In genomic region chr11:119685073-119685746, GRCh38 we compare ENCODE assay signal across 18 cellular contexts. TPM values are rescaled to one million over a fixed set of nuclear protein-coding genes. Genes with fewer than 3 reads are reported as not detected.
DNase-seq lines count a peak whose midpoint lies in the region; ATAC-seq and TF ChIP-seq lines count a peak whose summit lies in the region.
"Had no signal": no experiment of that assay in that cellular context is flagged by ENCODE, and none has a peak within 500 bp of the region (broad histone marks: within the 10 kb centered on the region; RNA-seq: fewer than 3 reads in every experiment).

No MANE protein-coding gene starts in this region.

- no peaks in the 10 kb centered on the region for H3K36me3 ChIP-seq in IMR-90 (ENCODE audit: control insufficient read depth, insufficient read depth, low read length)
- H3K36me3 ChIP-seq in RWPE2 (ENCODE audit: low read depth) = peaks cover 11% of the 10 kb centered on the region
- H3K36me3 ChIP-seq in prostate gland = no peaks in the 10 kb centered on the region
- H3K36me3 ChIP-seq: sigmoid colon, tibial artery had no signal

- H3K14ac ChIP-seq in IMR-90 (replicated peaks; ENCODE audit: low read depth, low read length) = peak overlapping the region; percentile 45

- no peaks in the 10 kb centered on the region for H3K36me3 Mint-ChIP-seq in glutamatergic neuron (ENCODE audit: unreplicated experiment)
- H3K36me3 Mint-ChIP-seq: memory B cell, T-cell had no signal

- H2AK5ac ChIP-seq in IMR-90 (ENCODE audit: low read depth, low read length) = peak overlapping the region; percentile 71; the same call in 1 of the 2 replicates

- H3K9me3 ChIP-seq in IMR-90 (ENCODE audit: control insufficient read depth, insufficient read depth, low read length) (no peaks in the 10 kb centered on the region), RWPE2 (ENCODE audit: severe bottlenecking) (no peaks in the 10 kb centered on the region), prostate gland (no peaks in the 10 kb centered on the region)
- H3K9me3 ChIP-seq: sigmoid colon, tibial artery had no signal

- TF ChIP-seq CTCF in IMR-90 (conservative IDR thresholded peaks at IDR 0.05; ENCODE audit: low read depth, low read length) (no peak), RWPE2 (IDR thresholded peaks at IDR 0.05; ENCODE audit: poor library complexity, severe bottlenecking) (no peak), glutamatergic neuron (IDR thresholded peaks at IDR 0.05; ENCODE audit: partially characterized antibody, unreplicated experiment) (no peak), prostate gland (IDR thresholded peaks at IDR 0.05) (no peak)

- H3K9me3 Mint-ChIP-seq in glutamatergic neuron (ENCODE audit: unreplicated experiment) = peaks cover 15% of the 10 kb centered on the region
- H3K9me3 Mint-ChIP-seq: activated T-helper 17 cell treated with anti-CD3 and anti-CD28 coated beads, Interleukin-2, amount 50 U/mL, for 72 hours; memory B cell; T-cell; WTC11 had no signal

- H3K4me1 ChIP-seq in IMR-90 (ENCODE audit: control insufficient read depth, insufficient read depth, low read length) = peaks cover 5% of the 10 kb centered on the region
- peaks cover 81% of the 10 kb centered on the region for H3K4me1 ChIP-seq in RWPE2 (ENCODE audit: insufficient read depth, poor library complexity, severe bottlenecking)
- H3K4me1 ChIP-seq in prostate gland (replicated peaks) = peaks cover 32% of the 10 kb centered on the region

- H3K27ac ChIP-seq in IMR-90 (ENCODE audit: insufficient read depth, low read length) (no peak overlapping the region), RWPE2 (ENCODE audit: poor library complexity, severe bottlenecking) (peak overlapping the region; percentile 95), prostate gland (peak overlapping the region; percentile 89 to 91)
- H3K27ac ChIP-seq: sigmoid colon, tibial artery had no signal

- dilution Hi-C loops in IMR-90 (cut with HindIII; ENCODE audit: low sequenced_read_pairs, unreplicated experiment) = no loop called here

- ATAC-seq in IMR-90 (ENCODE audit: low read depth) (no peak; the same call in 1 of the 2 replicates), RWPE2 (ENCODE audit: low read depth) (peak; percentile 18; the same call in 2 of the 3 replicates)
- ATAC-seq: T-cell had no signal

- H2AK9ac ChIP-seq in IMR-90 (replicated peaks; ENCODE audit: low read depth, low read length, poor library complexity) = no peak overlapping the region

- H3K4me2 ChIP-seq in IMR-90 (ENCODE audit: low read depth, low read length) = no peak overlapping the region

- WGBS in IMR-90 (ENCODE audit: extremely low coverage in 2 of 2, insufficient read length in 1 of 2), 2 experiments = no CpG with 5 or more reads among the region's 14 CpGs
- 78% methylated on average over 14 of the region's 14 CpGs for WGBS in prostate gland

- peak overlapping the region; percentile 43 for H3K27ac Mint-ChIP-seq in glutamatergic neuron (ENCODE audit: unreplicated experiment)
- H3K27ac Mint-ChIP-seq: activated T-helper 17 cell treated with anti-CD3 and anti-CD28 coated beads, Interleukin-2, amount 50 U/mL, for 72 hours; memory B cell had no signal

- BruUV-seq in IMR-90 (replicated peaks; lab: Mats Ljungman, UMichigan) = no TSS peak

- H3K9me1 ChIP-seq in IMR-90 (ENCODE audit: insufficient read depth, low read length) = peaks cover 8% of the 10 kb centered on the region

- H3K9ac ChIP-seq in IMR-90 (ENCODE audit: low read depth, low read length) = no peak overlapping the region

- in situ Hi-C loops in IMR-90 (cut with MboI; ENCODE audit: low sequenced_read_pairs) = no loop called here

- no peak overlapping the region for H3K56ac ChIP-seq in IMR-90 (ENCODE audit: extremely low read depth, insufficient read depth, low read length)

- intact Hi-C loops in IMR-90 (cut with micrococcal nuclease) (no loop called here), prostate gland (cut with DNase I) (no loop called here)

- no peak overlapping the region for H3K18ac ChIP-seq in IMR-90 (ENCODE audit: low read depth, low read length)

- peak overlapping the region in 1 of 2 experiments; percentile 86; a peak in 3 of 4 replicates for H4K8ac ChIP-seq in IMR-90 (ENCODE audit: low read depth in 2 of 2, low read length in 2 of 2)

- CTCF ChIA-PET in IMR-90 (lab: Yijun Ruan, JAX) = no interaction called here

- POLR2A ChIA-PET in IMR-90 (lab: Charles Lee; ENCODE audit: unreplicated experiment) = no interaction called here

- H2BK15ac ChIP-seq in IMR-90 (ENCODE audit: low read depth, low read length) = no peak overlapping the region

- no peak for TF ChIP-seq RAD21 in IMR-90 (IDR thresholded peaks at IDR 0.05; ENCODE audit: low read length)

- no peak overlapping the region for H4K91ac ChIP-seq in IMR-90 (ENCODE audit: insufficient read depth, low read depth, low read length)

- H4K5ac ChIP-seq in IMR-90 (ENCODE audit: low read depth, low read length) = no peak overlapping the region

- no peak overlapping the region for H3K4me3 ChIP-seq in IMR-90 (ENCODE audit: insufficient read depth, low read depth, low read length)
- H3K4me3 ChIP-seq in RWPE2 (ENCODE audit: severe bottlenecking) = no peak overlapping the region
- no peak overlapping the region for H3K4me3 ChIP-seq in prostate gland
- H3K4me3 ChIP-seq: sigmoid colon, tibial artery had no signal

- peaks cover 38% of the 10 kb centered on the region for H3K4me1 Mint-ChIP-seq in glutamatergic neuron (ENCODE audit: low read depth, unreplicated experiment)
- H3K4me1 Mint-ChIP-seq: memory B cell had no signal

- no peaks in the 10 kb centered on the region for H4K20me1 ChIP-seq in IMR-90 (ENCODE audit: insufficient read depth, low read length)

- H3K79me1 ChIP-seq in IMR-90 (ENCODE audit: low read depth in 1 of 2, low read length in 2 of 2) = no peaks in the 10 kb centered on the region

- no peak overlapping the region for H3K4me3 Mint-ChIP-seq in glutamatergic neuron (ENCODE audit: unreplicated experiment)
- H3K4me3 Mint-ChIP-seq: activated T-helper 17 cell treated with anti-CD3 and anti-CD28 coated beads, Interleukin-2, amount 50 U/mL, for 72 hours; memory B cell; T-cell; WTC11 had no signal

- H3K27me3 Mint-ChIP-seq in glutamatergic neuron (ENCODE audit: unreplicated experiment) = peaks cover 4% of the 10 kb centered on the region
- H3K27me3 Mint-ChIP-seq: activated T-helper 17 cell treated with anti-CD3 and anti-CD28 coated beads, Interleukin-2, amount 50 U/mL, for 72 hours had no signal

- H3K27me3 ChIP-seq in IMR-90 (ENCODE audit: control insufficient read depth, insufficient read depth, low read length) (peaks cover 2% of the 10 kb centered on the region; the same call in 1 of the 2 replicates), RWPE2 (ENCODE audit: insufficient read depth, poor library complexity, severe bottlenecking) (no peaks in the 10 kb centered on the region), prostate gland (replicated peaks; ENCODE audit: insufficient read depth) (no peaks in the 10 kb centered on the region)
- H3K27me3 ChIP-seq: sigmoid colon, tibial artery had no signal

- H3K23ac ChIP-seq in IMR-90 (ENCODE audit: low read depth, low read length) = no peak overlapping the region

- H3K4ac ChIP-seq in IMR-90 (ENCODE audit: low read depth, low read length) = peak overlapping the region; percentile 78

- H2BK120ac ChIP-seq in IMR-90 (ENCODE audit: low read depth, low read length) = peak overlapping the region; percentile 68; the same call in 1 of the 2 replicates

- H2BK5ac ChIP-seq in IMR-90 (ENCODE audit: low read depth, low read length, poor library complexity, severe bottlenecking) = no peak overlapping the region

- no peak overlapping the region for H2BK20ac ChIP-seq in IMR-90 (ENCODE audit: low read depth, low read length)

- TF ChIP-seq POLR2A in IMR-90 (IDR thresholded peaks at IDR 0.05; ENCODE audit: low read depth, low read length) = no peak
- no peak for TF ChIP-seq POLR2A in prostate gland (IDR thresholded peaks at IDR 0.05)

- no peak for DNase-seq in IMR-90
- no peak for DNase-seq in RWPE2 (ENCODE audit: low spot score)
- no peak for DNase-seq in glutamatergic neuron
- DNase-seq in prostate gland (ENCODE audit: low spot score) = no peak
- DNase-seq in activated CD8-positive, alpha-beta memory T cell treated with anti-CD3 and anti-CD28 coated beads, Interleukin-2, amount 50 U/mL, for 48 hours = no peak
- no peak for DNase-seq in activated naive CD4-positive, alpha-beta T cell (lab: John Stamatoyannopoulos, UW)
- no peak for DNase-seq in NCI-H2029 (lab: John Stamatoyannopoulos, UW)
- no peak for DNase-seq in NCI-H146 treated with DMSO at 0.1 percent for 48 hours (lab: John Stamatoyannopoulos, UW; ENCODE audit: unreplicated experiment)
- DNase-seq: NCI-H1930; NCI-H774; occipital lobe; sigmoid colon; stimulated activated CD4-positive, alpha-beta T cell treated with anti-CD3 and anti-CD28 coated beads, Interleukin-2, amount 100 ng/mL, for 48 hours; T-cell; tibial artery had no signal

- peak overlapping the region; percentile 91 for H2AFZ ChIP-seq in IMR-90 (replicated peaks; ENCODE audit: low read length, poor library complexity)

TF ChIP-seq in IMR-90, 13 proteins besides CTCF, POLR2A, EP300 and RAD21:
- TF ChIP-seq FOS (IDR thresholded peaks at IDR 0.05; ENCODE audit: low read depth, low read length) (no peak), NFE2L2 (IDR thresholded peaks at IDR 0.05; ENCODE audit: low read depth, low read length) (no peak), MAZ (IDR thresholded peaks at IDR 0.05; ENCODE audit: borderline replicate concordance, low read depth, low read length) (no peak), RFX5 (IDR thresholded peaks at IDR 0.05; ENCODE audit: low read depth, low read length) (no peak), ELK1 (IDR thresholded peaks at IDR 0.05; ENCODE audit: borderline replicate concordance, low read depth, low read length) (no peak), MXI1 (IDR thresholded peaks at IDR 0.05; ENCODE audit: borderline replicate concordance, low read depth, low read length) (no peak), CHD1 (IDR thresholded peaks at IDR 0.05; ENCODE audit: low read depth, low read length) (no peak), RCOR1 (IDR thresholded peaks at IDR 0.05; ENCODE audit: insufficient replicate concordance, low read length) (no peak), SMC3 (IDR thresholded peaks at IDR 0.05; ENCODE audit: low read depth, low read length) (no peak)

RNA-seq across cellular contexts. Expression of gene NECTIN1, which starts 43.8 kb away (rescaled TPM):
- total RNA-seq in IMR-90 (2012; rRNA removed) (1.7 and 2.3 TPM in 2 replicates), glutamatergic neuron (ENCODE audit: unreplicated experiment) (26.0 TPM), prostate gland (10 to 100 TPM; 18.7 to 28.2 TPM)
- 3.0 and 4.2 TPM in 2 replicates for polyA plus RNA-seq in IMR-90 (2012; rRNA removed)
- 2.8 and 3.4 TPM in 2 replicates for polyA plus RNA-seq in IMR-90 (2012; cell fraction: cytosol; rRNA removed)
- 2.2 and 3.3 TPM in 2 replicates for polyA plus RNA-seq in IMR-90 (2012; cell fraction: nucleus; rRNA removed; ENCODE audit: low replicate concordance)
